In the genomic region with DNA sequence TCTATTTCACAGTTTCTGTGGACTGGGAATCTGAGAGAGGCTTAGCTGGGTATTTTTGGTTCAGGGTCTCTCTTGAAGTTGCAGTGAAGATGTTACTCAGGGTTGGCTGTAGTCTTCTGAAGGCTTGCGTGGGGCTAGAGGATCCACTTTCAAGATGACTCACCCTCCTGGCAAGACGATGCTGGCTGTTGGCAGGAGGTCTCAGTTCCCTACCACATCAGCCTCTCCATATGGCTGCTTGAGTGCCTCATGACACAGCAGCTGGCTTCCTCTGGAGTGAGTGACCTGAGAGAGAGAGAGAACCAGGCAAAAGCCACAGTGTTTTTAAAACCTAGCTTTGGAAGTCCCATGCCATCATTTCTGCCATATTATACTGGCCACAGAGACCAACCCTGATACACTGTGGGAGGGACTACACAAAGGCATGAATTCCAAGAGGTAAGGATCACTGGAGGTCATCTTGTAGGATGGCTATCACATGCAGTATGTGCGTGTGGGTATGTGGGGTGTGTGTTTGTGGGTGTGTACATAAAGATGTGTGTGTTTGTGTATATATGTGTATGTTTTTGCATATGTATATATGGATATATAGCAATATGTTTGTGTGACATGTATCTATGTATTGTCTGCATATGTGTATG, we compare ENCODE assay signal across 8 cellular contexts. TPM values are rescaled to one million over a fixed set of nuclear protein-coding genes. Genes with fewer than 3 reads are reported as not detected.
DNase-seq lines count a peak whose midpoint lies in the region; ATAC-seq and TF ChIP-seq lines count a peak whose summit lies in the region.

No MANE protein-coding gene starts in this region.

- CTCF ChIA-PET in SK-N-SH (lab: Yijun Ruan, JAX) = interaction anchor here (0.6 to 2.2 kb wide), 2 partner anchors 11 to 41 kb away, joined by 3 to 11 read pairs; no protein-coding TSS in a partner anchor

- no peak for TF ChIP-seq RAD21 in SK-N-SH (IDR thresholded peaks at IDR 0.05; ENCODE audit: low read length)

- H3K9me2 ChIP-seq in SK-N-SH = no peaks in the 10 kb centered on the region

- no peaks in the 10 kb centered on the region for H3K9me3 ChIP-seq in SK-N-SH
- H3K9me3 ChIP-seq in right atrium auricular region = no peaks in the 10 kb centered on the region
- no peaks in the 10 kb centered on the region for H3K9me3 ChIP-seq in BE2C

- H3K4me1 ChIP-seq in SK-N-SH (ENCODE audit: control insufficient read depth in 1 of 2, insufficient read depth in 2 of 2, low read depth in 1 of 2, low read length in 1 of 2) (peaks cover 4 to 9% of the 10 kb centered on the region in 2 experiments; a peak in 2 of 4 replicates), right atrium auricular region (peaks cover 0 to 11% of the 10 kb centered on the region in 2 donors), BE2C (no peaks in the 10 kb centered on the region)

- DNase-seq in D341Med (ENCODE audit: low spot score) (peak; percentile 5), SK-N-SH (no peak), right atrium auricular region (ENCODE audit: low spot score) (peak; percentile 65), SHP77 treated with DMSO at 0.1 percent for 48 hours (lab: John Stamatoyannopoulos, UW) (no peak), BE2C (no peak)
- DNase-seq in stimulated activated naive CD4-positive, alpha-beta T cell (lab: John Stamatoyannopoulos, UW) = no peak

- POLR2A ChIA-PET in SK-N-SH (lab: Yijun Ruan, JAX) = no interaction called here

- TF ChIP-seq EP300 in SK-N-SH (IDR thresholded peaks at IDR 0.05; ENCODE audit: borderline replicate concordance in 1 of 2, low read depth in 1 of 2, low read length in 1 of 2) = peak in 1 of 2 experiments; percentile 55; a peak in 1 of 4 replicates

- TF ChIP-seq CTCF in SK-N-SH (IDR thresholded peaks at IDR 0.05) (no peak), right atrium auricular region (IDR thresholded peaks at IDR 0.05) (no peak), BE2C (IDR thresholded peaks at IDR 0.05; ENCODE audit: low read depth, low read length) (no peak)

- H4K20me1 ChIP-seq in SK-N-SH (ENCODE audit: insufficient read depth) = no peaks in the 10 kb centered on the region

- no peaks in the 10 kb centered on the region for H3K79me2 ChIP-seq in SK-N-SH (ENCODE audit: insufficient read depth)

- H3F3A ChIP-seq in SK-N-SH (replicated peaks; ENCODE audit: insufficient read depth) = peaks cover 14% of the 10 kb centered on the region

- H3K27ac ChIP-seq in SK-N-SH (ENCODE audit: low read depth in 2 of 2, low read length in 1 of 2) = peak overlapping the region in 1 of 2 experiments; percentile 55; a peak in 2 of 4 replicates
- no peak overlapping the region for H3K27ac ChIP-seq in right atrium auricular region

- 18% methylated on average over 3 of the region's 3 CpGs for WGBS in SK-N-SH (ENCODE audit: low lambda C conversion rate)

- no peak overlapping the region for H3K9ac ChIP-seq in SK-N-SH

- H3K36me3 ChIP-seq in SK-N-SH (replicated peaks in 1 of 2; ENCODE audit: control insufficient read depth in 1 of 2, insufficient read depth in 2 of 2, low read length in 1 of 2) (no peaks in the 10 kb centered on the region), right atrium auricular region (no peaks in the 10 kb centered on the region), BE2C (no peaks in the 10 kb centered on the region)

- ATAC-seq in GM21381 (IDR thresholded peaks at IDR 0.05; ENCODE audit: unreplicated experiment) = peak; percentile 84
- ATAC-seq in HG03521 (IDR thresholded peaks at IDR 0.05; ENCODE audit: unreplicated experiment) = peak; percentile 67

- no peak overlapping the region; the same call in 1 of the 2 replicates for H3K4me2 ChIP-seq in SK-N-SH

- no peak overlapping the region for H2AFZ ChIP-seq in SK-N-SH (ENCODE audit: low read depth)

- H3K27me3 ChIP-seq in SK-N-SH (ENCODE audit: insufficient read depth) (peaks cover 18% of the 10 kb centered on the region), right atrium auricular region (peaks cover 0 to 14% of the 10 kb centered on the region in 2 donors), BE2C (peaks cover 32% of the 10 kb centered on the region)

- no peak overlapping the region for H3K4me3 ChIP-seq in SK-N-SH (ENCODE audit: low read depth in 2 of 2, low read length in 1 of 2)
- H3K4me3 ChIP-seq in right atrium auricular region = no peak overlapping the region
- H3K4me3 ChIP-seq in BE2C (ENCODE audit: low read depth, low read length) = no peak overlapping the region

TF ChIP-seq in SK-N-SH, 30 proteins besides CTCF, POLR2A, EP300 and RAD21 (continues in another document):
- TF ChIP-seq ELF1 (IDR thresholded peaks at IDR 0.05) (no peak), RFX5 (IDR thresholded peaks at IDR 0.05; ENCODE audit: low read length) (no peak), TAF1 (IDR thresholded peaks at IDR 0.05; ENCODE audit: borderline replicate concordance, low read depth, low read length) (no peak), EZH2phosphoT487 (IDR thresholded peaks at IDR 0.05; ENCODE audit: borderline replicate concordance, low read depth) (no peak), RCOR1 (IDR thresholded peaks at IDR 0.05; ENCODE audit: low read length) (no peak), NFIC (IDR thresholded peaks at IDR 0.05; ENCODE audit: borderline replicate concordance) (peak; percentile 97), POLR2AphosphoS5 (IDR thresholded peaks at IDR 0.05; ENCODE audit: low read depth, low read length) (peak; percentile 32; the same call in 1 of the 2 replicates), SMC3 (IDR thresholded peaks at IDR 0.05; ENCODE audit: low read depth, low read length) (no peak), FOSL2 (IDR thresholded peaks at IDR 0.05; ENCODE audit: borderline replicate concordance, low read depth) (peak; percentile 92), TCF12 (IDR thresholded peaks at IDR 0.05) (peak; percentile 89), MXI1 (IDR thresholded peaks at IDR 0.05; ENCODE audit: low read depth, low read length) (no peak), CHD2 (IDR thresholded peaks at IDR 0.05; ENCODE audit: low read length, partially characterized antibody) (no peak)
- TF ChIP-seq, protein P1, sequence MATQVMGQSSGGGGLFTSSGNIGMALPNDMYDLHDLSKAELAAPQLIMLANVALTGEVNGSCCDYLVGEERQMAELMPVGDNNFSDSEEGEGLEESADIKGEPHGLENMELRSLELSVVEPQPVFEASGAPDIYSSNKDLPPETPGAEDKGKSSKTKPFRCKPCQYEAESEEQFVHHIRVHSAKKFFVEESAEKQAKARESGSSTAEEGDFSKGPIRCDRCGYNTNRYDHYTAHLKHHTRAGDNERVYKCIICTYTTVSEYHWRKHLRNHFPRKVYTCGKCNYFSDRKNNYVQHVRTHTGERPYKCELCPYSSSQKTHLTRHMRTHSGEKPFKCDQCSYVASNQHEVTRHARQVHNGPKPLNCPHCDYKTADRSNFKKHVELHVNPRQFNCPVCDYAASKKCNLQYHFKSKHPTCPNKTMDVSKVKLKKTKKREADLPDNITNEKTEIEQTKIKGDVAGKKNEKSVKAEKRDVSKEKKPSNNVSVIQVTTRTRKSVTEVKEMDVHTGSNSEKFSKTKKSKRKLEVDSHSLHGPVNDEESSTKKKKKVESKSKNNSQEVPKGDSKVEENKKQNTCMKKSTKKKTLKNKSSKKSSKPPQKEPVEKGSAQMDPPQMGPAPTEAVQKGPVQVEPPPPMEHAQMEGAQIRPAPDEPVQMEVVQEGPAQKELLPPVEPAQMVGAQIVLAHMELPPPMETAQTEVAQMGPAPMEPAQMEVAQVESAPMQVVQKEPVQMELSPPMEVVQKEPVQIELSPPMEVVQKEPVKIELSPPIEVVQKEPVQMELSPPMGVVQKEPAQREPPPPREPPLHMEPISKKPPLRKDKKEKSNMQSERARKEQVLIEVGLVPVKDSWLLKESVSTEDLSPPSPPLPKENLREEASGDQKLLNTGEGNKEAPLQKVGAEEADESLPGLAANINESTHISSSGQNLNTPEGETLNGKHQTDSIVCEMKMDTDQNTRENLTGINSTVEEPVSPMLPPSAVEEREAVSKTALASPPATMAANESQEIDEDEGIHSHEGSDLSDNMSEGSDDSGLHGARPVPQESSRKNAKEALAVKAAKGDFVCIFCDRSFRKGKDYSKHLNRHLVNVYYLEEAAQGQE (IDR thresholded peaks at IDR 0.05; ENCODE audit: low read depth, low read length) = no peak
- TF ChIP-seq, protein P2, sequence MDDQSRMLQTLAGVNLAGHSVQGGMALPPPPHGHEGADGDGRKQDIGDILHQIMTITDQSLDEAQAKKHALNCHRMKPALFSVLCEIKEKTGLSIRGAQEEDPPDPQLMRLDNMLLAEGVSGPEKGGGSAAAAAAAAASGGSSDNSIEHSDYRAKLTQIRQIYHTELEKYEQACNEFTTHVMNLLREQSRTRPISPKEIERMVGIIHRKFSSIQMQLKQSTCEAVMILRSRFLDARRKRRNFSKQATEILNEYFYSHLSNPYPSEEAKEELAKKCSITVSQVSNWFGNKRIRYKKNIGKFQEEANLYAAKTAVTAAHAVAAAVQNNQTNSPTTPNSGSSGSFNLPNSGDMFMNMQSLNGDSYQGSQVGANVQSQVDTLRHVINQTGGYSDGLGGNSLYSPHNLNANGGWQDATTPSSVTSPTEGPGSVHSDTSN (IDR thresholded peaks at IDR 0.05) = peak; percentile 50

RNA-seq across cellular contexts. Expression of a gene that starts 25.1 kb away (rescaled TPM):
- polyA plus RNA-seq in SK-N-SH (2012; rRNA removed) = 80.7 and 92.6 TPM in 2 replicates
- polyA plus RNA-seq in SK-N-SH (2012; cell fraction: cytosol; rRNA removed) = 27.9 and 49.5 TPM in 2 replicates
- 188 and 246 TPM in 2 replicates for polyA plus RNA-seq in SK-N-SH (2012; cell fraction: nucleus; rRNA removed)
- 10 to 100 TPM; 48.1 to 51.2 TPM for total RNA-seq in right atrium auricular region
- 70.7 TPM for polyA plus RNA-seq in BE2C (2012; ENCODE audit: insufficient read depth, insufficient read length, low read depth)

RNA-seq across cellular contexts. Expression of a gene that starts 30.1 kb away (rescaled TPM):
- not detected in 2 replicates for polyA plus RNA-seq in SK-N-SH (2012; rRNA removed)
- not detected in 2 replicates for polyA plus RNA-seq in SK-N-SH (2012; cell fraction: cytosol; rRNA removed)
- not detected in 2 replicates for polyA plus RNA-seq in SK-N-SH (2012; cell fraction: nucleus; rRNA removed)
- total RNA-seq in right atrium auricular region = not detected
- not detected for polyA plus RNA-seq in BE2C (2012; ENCODE audit: insufficient read depth, insufficient read length, low read depth)

RNA-seq across cellular contexts. Expression of a gene that starts 53.4 kb away (rescaled TPM):
- polyA plus RNA-seq in SK-N-SH (2012; rRNA removed) = 7.4 and 9.5 TPM in 2 replicates
- polyA plus RNA-seq in SK-N-SH (2012; cell fraction: cytosol; rRNA removed) = 3.9 and 6.3 TPM in 2 replicates
- polyA plus RNA-seq in SK-N-SH (2012; cell fraction: nucleus; rRNA removed) = 12.9 and 14.4 TPM in 2 replicates
- under 1 TPM in 1 of 2 donors, not detected in 1; 0.74 TPM for total RNA-seq in right atrium auricular region
- polyA plus RNA-seq in BE2C (2012; ENCODE audit: insufficient read depth, insufficient read length, low read depth) = 290 TPM

RNA-seq across cellular contexts. Expression of a gene that starts 55.5 kb away (rescaled TPM):
- polyA plus RNA-seq in SK-N-SH (2012; rRNA removed) = 0.21 and 0.28 TPM in 2 replicates
- 0.18 and 0.20 TPM in 2 replicates for polyA plus RNA-seq in SK-N-SH (2012; cell fraction: cytosol; rRNA removed)
- polyA plus RNA-seq in SK-N-SH (2012; cell fraction: nucleus; rRNA removed) = 0.07 and 0.26 TPM in 2 replicates
- over 10,000 TPM; 12,280 to 13,654 TPM for total RNA-seq in right atrium auricular region
- 1.5 TPM for polyA plus RNA-seq in BE2C (2012; ENCODE audit: insufficient read depth, insufficient read length, low read depth)

Comparison
In these comparisons a context has a peak if more than half of its experiments do, and no peak if none do; other contexts are left out.
1. DNase-seq: peak in D341Med (single experiment) and right atrium auricular region (single experiment); none in SK-N-SH (single experiment), SHP77 treated with DMSO at 0.1 percent for 48 hours (single experiment), BE2C (single experiment) and stimulated activated naive CD4-positive, alpha-beta T cell (0 of 6).